ENCODE assay signal across 8 cellular contexts in genomic region chr2:27765621-27766286, GRCh38. TPM values are rescaled to one million over a fixed set of nuclear protein-coding genes. Genes with fewer than 3 reads are reported as not detected.
DNase-seq lines count a peak whose midpoint lies in the region; ATAC-seq and TF ChIP-seq lines count a peak whose summit lies in the region.

No MANE protein-coding gene starts in this region.

- H3K27ac ChIP-seq in HUES64 (ENCODE audit: low read depth, low read length) = no peak overlapping the region
- peak overlapping the region in 2 of 4 donors; percentile 19 to 35 for H3K27ac ChIP-seq in sigmoid colon

- H3K9me3 ChIP-seq in HUES64 (ENCODE audit: insufficient read depth, low read depth, low read length) (no peaks in the 10 kb centered on the region), sigmoid colon (no peaks in the 10 kb centered on the region)

- intact Hi-C loops in sigmoid colon (cut with DNase I) = no loop called here

- TF ChIP-seq CTCF in fibroblast of the aortic adventitia (IDR thresholded peaks at IDR 0.05; ENCODE audit: insufficient read depth, low read length) (no peak), sigmoid colon (IDR thresholded peaks at IDR 0.05) (no peak)

- no peak for TF ChIP-seq POLR2A in sigmoid colon (IDR thresholded peaks at IDR 0.05)

- no peaks in the 10 kb centered on the region for H3K27me3 ChIP-seq in HUES64 (ENCODE audit: insufficient read depth, low read length)
- H3K27me3 ChIP-seq in sigmoid colon = no peaks in the 10 kb centered on the region

- no peaks in the 10 kb centered on the region for H3K4me1 ChIP-seq in HUES64 (ENCODE audit: insufficient read depth, low read length)
- peaks cover 0 to 10% (median 8%) of the 10 kb centered on the region in 4 donors for H3K4me1 ChIP-seq in sigmoid colon

- 70% methylated on average over 29 of the region's 29 CpGs for WGBS in HUES64
- 18 to 31% methylated on average over 29 of the region's 29 CpGs for WGBS in sigmoid colon, 2 donors

- H3K9ac ChIP-seq in HUES64 (ENCODE audit: low read depth, low read length) = no peak overlapping the region

- TF ChIP-seq EP300 in sigmoid colon (IDR thresholded peaks at IDR 0.05) = no peak

- no peaks in the 10 kb centered on the region for H3K36me3 ChIP-seq in HUES64 (ENCODE audit: insufficient read depth, low read length)
- no peaks in the 10 kb centered on the region for H3K36me3 ChIP-seq in sigmoid colon

- ATAC-seq in HG03045 (IDR thresholded peaks at IDR 0.05; ENCODE audit: unreplicated experiment) (no peak), HG03175 (IDR thresholded peaks at IDR 0.05; ENCODE audit: unreplicated experiment) (no peak)

- H3K4me3 ChIP-seq in HUES64 (ENCODE audit: low read length) (peak overlapping the region; percentile 29), fibroblast of the aortic adventitia (ENCODE audit: low read depth, low read length) (peak overlapping the region; percentile 3), sigmoid colon (peak overlapping the region in 3 of 4 donors; percentile 25 to 41 (median 28))

- DNase-seq in activated T-cell treated with anti-CD3 and anti-CD28 coated beads, Interleukin-2, amount 50 U/mL, for 1 hour = peak; percentile 61
- no peak for DNase-seq in fibroblast of the aortic adventitia (ENCODE audit: low read depth)
- peak; percentile 68 for DNase-seq in sigmoid colon
- DNase-seq in midbrain (lab: John Stamatoyannopoulos, UW) = no peak
- DNase-seq in NCI-H446 (lab: John Stamatoyannopoulos, UW) = no peak

RNA-seq across cellular contexts. Expression of gene MRPL33, which starts 5.8 kb away (rescaled TPM):
- polyA plus RNA-seq in HUES64 (2013, experiment 1 of 2) = 82.4 TPM
- polyA plus RNA-seq in HUES64 (2013, experiment 2 of 2) = 101 TPM
- total RNA-seq in fibroblast of the aortic adventitia (ENCODE audit: low replicate concordance) (100 and 109 TPM in 2 replicates), sigmoid colon (100 to 1,000 TPM; 178 to 324 (median 239) TPM)
- polyA plus RNA-seq in sigmoid colon = 100 to 1,000 TPM; 110 to 208 (median 152) TPM

Comparison
In these comparisons a context has a peak if more than half of its experiments do, and no peak if none do; other contexts are left out.
1. DNase-seq: peak in activated T-cell treated with anti-CD3 and anti-CD28 coated beads, Interleukin-2, amount 50 U/mL, for 1 hour (single experiment) and sigmoid colon (single experiment); none in fibroblast of the aortic adventitia (single experiment), midbrain (single experiment) and NCI-H446 (0 of 2).
2. Peak in every context shown above with its lines, with median percentiles within 50 percentile points of each other: H3K4me3 ChIP-seq.